ENCODE assay signal across 8 cellular contexts in the genomic region with DNA sequence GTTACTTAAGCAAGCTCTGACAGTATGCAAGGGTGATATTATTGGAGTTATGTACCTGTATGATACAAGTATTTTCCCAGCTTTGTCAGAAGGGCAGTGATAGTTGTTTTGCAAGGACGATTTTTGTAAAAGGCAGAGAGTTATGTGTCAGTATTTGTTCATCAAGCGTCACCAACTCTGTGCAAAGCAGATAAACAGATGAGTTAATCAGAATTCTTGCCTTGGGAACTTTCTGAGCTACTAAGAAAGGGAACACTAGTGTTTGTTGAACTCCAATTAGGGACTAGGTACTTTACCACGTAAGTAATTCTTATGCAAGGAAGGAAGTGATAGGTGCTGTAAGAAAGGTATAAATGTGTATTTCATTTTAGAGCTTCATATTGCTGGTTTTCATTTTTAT. TPM values are rescaled to one million over a fixed set of nuclear protein-coding genes. Genes with fewer than 3 reads are reported as not detected.
DNase-seq lines count a peak whose midpoint lies in the region; ATAC-seq, FAIRE-seq and TF ChIP-seq lines count a peak whose summit lies in the region.

No MANE protein-coding gene starts in this region.

- H3K9me3 ChIP-seq in OCI-LY3 (ENCODE audit: insufficient read depth, low read length): no peaks in the 10 kb centered on the region
- no peaks in the 10 kb centered on the region for H3K9me3 ChIP-seq in pancreas

- CTCF ChIA-PET in activated CD4-positive, alpha-beta memory T cell treated with anti-CD3 and anti-CD28 coated beads, Interleukin-2, amount 10 ng/mL, durations not matched to agents 7 days and 5 days (lab: Charles Lee): interaction anchor here (0.8 to 4.5 kb wide), 5 partner anchors 13 to 201 kb away, joined by 3 to 26 read pairs (median 4); no protein-coding TSS in a partner anchor

- peak; percentile 24 for DNase-seq in NCI-H1105 treated with DMSO at 0.1 percent for 48 hours (lab: John Stamatoyannopoulos, UW)
- DNase-seq in NCI-H1105 (lab: John Stamatoyannopoulos, UW): no peak
- DNase-seq in erythroblast (lab: John Stamatoyannopoulos, UW): peak; percentile 69 to 81
- DNase-seq in pancreas: no peak
- DNase-seq in activated CD4-positive, alpha-beta memory T cell treated with anti-CD3 and anti-CD28 coated beads, Interleukin-2, amount 10 ng/mL, durations not matched to agents 7 days and 5 days: no peak

- H4K20me1 ChIP-seq in OCI-LY3 (ENCODE audit: insufficient read depth, low read length): peaks cover 54% of the 10 kb centered on the region

- 0% methylated on average over 3 of the region's 3 CpGs for WGBS in pancreas, 2 donors

- peak overlapping the region; percentile 80 for H3K27ac ChIP-seq in OCI-LY3 (ENCODE audit: low read length)
- peak overlapping the region; percentile 91 to 99 (median 97) for H3K27ac ChIP-seq in pancreas

- H2AFZ ChIP-seq in OCI-LY3 (ENCODE audit: low read depth, low read length): no peak overlapping the region

- intact Hi-C loops in pancreas (cut with DNase I): no loop called here

- TF ChIP-seq CTCF in OCI-LY3 (IDR thresholded peaks at IDR 0.05; ENCODE audit: low read depth, low read length) (no peak), pancreas (IDR thresholded peaks at IDR 0.05) (no peak)

- no peaks in the 10 kb centered on the region for H3K36me3 ChIP-seq in OCI-LY3 (replicated peaks; ENCODE audit: low read depth, low read length)
- H3K36me3 ChIP-seq in pancreas: no peaks in the 10 kb centered on the region

- no peak for TF ChIP-seq POLR2A in erythroblast (IDR thresholded peaks at IDR 0.05; ENCODE audit: low read length)

- H3K27me3 ChIP-seq in OCI-LY3 (ENCODE audit: low read depth, low read length): no peaks in the 10 kb centered on the region
- no peaks in the 10 kb centered on the region for H3K27me3 ChIP-seq in pancreas

- ATAC-seq in pancreas: peak; percentile 5 to 16 (median 12)
- ATAC-seq in GM18519 (IDR thresholded peaks at IDR 0.05; ENCODE audit: low FRiP score, unreplicated experiment): no peak
- ATAC-seq in HG03457 (IDR thresholded peaks at IDR 0.05; ENCODE audit: unreplicated experiment): no peak

- H3K79me2 ChIP-seq in OCI-LY3 (ENCODE audit: low read length): peaks cover 64% of the 10 kb centered on the region

- H3K4me2 ChIP-seq in OCI-LY3 (ENCODE audit: low read length): peak overlapping the region; percentile 89

- peaks cover 11% of the 10 kb centered on the region for H3K27me3 Mint-ChIP-seq in activated CD4-positive, alpha-beta memory T cell treated with anti-CD3 and anti-CD28 coated beads, Interleukin-2, amount 10 ng/mL, durations not matched to agents 7 days and 5 days

- peak overlapping the region; percentile 95 for H3K4me3 ChIP-seq in OCI-LY3 (ENCODE audit: low read length)
- H3K4me3 ChIP-seq in pancreas: peak overlapping the region in 3 of 4 donors; percentile 76 to 86 (median 83)

- peaks cover 13% of the 10 kb centered on the region for H3K4me1 Mint-ChIP-seq in activated CD4-positive, alpha-beta memory T cell treated with anti-CD3 and anti-CD28 coated beads, Interleukin-2, amount 10 ng/mL, durations not matched to agents 7 days and 5 days

- H3K36me3 Mint-ChIP-seq in activated CD4-positive, alpha-beta memory T cell treated with anti-CD3 and anti-CD28 coated beads, Interleukin-2, amount 10 ng/mL, durations not matched to agents 7 days and 5 days (ENCODE audit: low read depth): no peaks in the 10 kb centered on the region

- H3K27ac Mint-ChIP-seq in activated CD4-positive, alpha-beta memory T cell treated with anti-CD3 and anti-CD28 coated beads, Interleukin-2, amount 10 ng/mL, durations not matched to agents 7 days and 5 days: no peak overlapping the region

- FAIRE-seq in pancreas (lab: Jason Lieb, UNC): peak; percentile 81

- H3K4me1 ChIP-seq in OCI-LY3 (ENCODE audit: low read length) (peaks cover 32% of the 10 kb centered on the region), pancreas (peaks cover 41 to 53% (median 43%) of the 10 kb centered on the region in 3 donors)

- no peaks in the 10 kb centered on the region for H3K9me3 Mint-ChIP-seq in activated CD4-positive, alpha-beta memory T cell treated with anti-CD3 and anti-CD28 coated beads, Interleukin-2, amount 10 ng/mL, durations not matched to agents 7 days and 5 days

- H3K4me3 Mint-ChIP-seq in activated CD4-positive, alpha-beta memory T cell treated with anti-CD3 and anti-CD28 coated beads, Interleukin-2, amount 10 ng/mL, durations not matched to agents 7 days and 5 days: no peak overlapping the region

- H3K9ac ChIP-seq in OCI-LY3 (ENCODE audit: low read length): peak overlapping the region; percentile 93

- POLR2A ChIA-PET in activated CD4-positive, alpha-beta memory T cell treated with anti-CD3 and anti-CD28 coated beads, Interleukin-2, amount 10 ng/mL, durations not matched to agents 7 days and 5 days (lab: Charles Lee): interaction anchor here (0.6 to 4.7 kb wide), 17 partner anchors 9 to 1054 kb away, joined by 3 to 31 read pairs (median 5); partner anchors contain the start of gene EIF4G2

RNA-seq across cellular contexts. Expression of gene USP47, which starts 1.5 kb away (rescaled TPM):
- total RNA-seq in pancreas: 10 to 100 TPM; 20.1 to 32.3 (median 21.3) TPM
- 10 to 100 TPM; 16.2 to 23.9 TPM for polyA plus RNA-seq in pancreas
- total RNA-seq in activated CD4-positive, alpha-beta memory T cell treated with anti-CD3 and anti-CD28 coated beads, Interleukin-2, amount 10 ng/mL, durations not matched to agents 7 days and 5 days: 10 to 100 TPM; 38.9 to 41.7 TPM

Comparison
In these comparisons a context has a peak if more than half of its experiments do, and no peak if none do; other contexts are left out.
1. DNase-seq: peak in NCI-H1105 treated with DMSO at 0.1 percent for 48 hours (single experiment) and erythroblast (2 of 2); none in NCI-H1105 (single experiment), pancreas (0 of 6) and activated CD4-positive, alpha-beta memory T cell treated with anti-CD3 and anti-CD28 coated beads, Interleukin-2, amount 10 ng/mL, durations not matched to agents 7 days and 5 days (single experiment).
2. ATAC-seq: peak in pancreas (4 of 4); none in GM18519 (single experiment) and HG03457 (single experiment).